In genomic region chr4:1520145-1520661, GRCh38 we compare ENCODE assay signal across 1 cellular context.
TF ChIP-seq lines count a peak whose summit lies in the region.

No MANE protein-coding gene starts in this region.

TF ChIP-seq in K562, 482 proteins besides CTCF, POLR2A, EP300 and RAD21 (continued from another document and continues in another):
- no peak for TF ChIP-seq ARID3B (CRISPR knock-in tag; IDR thresholded peaks at IDR 0.05; ENCODE audit: borderline replicate concordance)
- TF ChIP-seq ETV1 (tag; conservative IDR thresholded peaks at IDR 0.05; ENCODE audit: low read depth), result peak; percentile 53; the same call in 1 of the 2 replicates
- no peak for TF ChIP-seq ATF6 (CRISPR knock-in tag; IDR thresholded peaks at IDR 0.05)
- no peak for TF ChIP-seq NR1H2 (CRISPR knock-in tag; IDR thresholded peaks at IDR 0.05)
- peak; percentile 40; the same call in 1 of the 2 replicates for TF ChIP-seq SPI1 (IDR thresholded peaks at IDR 0.05; ENCODE audit: borderline replicate concordance, low read depth, low read length)
- TF ChIP-seq KDM2B (CRISPR knock-in tag; IDR thresholded peaks at IDR 0.05), result 0 out of 2 replicates have a peak, but pooled peaks have one; percentile 36
- TF ChIP-seq DMBX1 (CRISPR knock-in tag; IDR thresholded peaks at IDR 0.05; ENCODE audit: borderline replicate concordance), result no peak
- no peak for TF ChIP-seq CBX3 (IDR thresholded peaks at IDR 0.05; ENCODE audit: borderline replicate concordance in 1 of 2, low read length in 2 of 2)
- no peak for TF ChIP-seq ZNF224 (CRISPR knock-in tag; IDR thresholded peaks at IDR 0.05)
- no peak for TF ChIP-seq RNF2 (IDR thresholded peaks at IDR 0.05)
- TF ChIP-seq L3MBTL2 (IDR thresholded peaks at IDR 0.05), result 0 out of 2 replicates have a peak, but pooled peaks have one; percentile 27
- TF ChIP-seq RFX7 (CRISPR knock-in tag; IDR thresholded peaks at IDR 0.05), result no peak
- TF ChIP-seq ZFX (CRISPR knock-in tag; IDR thresholded peaks at IDR 0.05), result peak; percentile 33
- TF ChIP-seq SAFB2 (IDR thresholded peaks at IDR 0.05; ENCODE audit: borderline replicate concordance, low read depth, low read length, severe bottlenecking), result no peak
- TF ChIP-seq ZNF717 (CRISPR knock-in tag; IDR thresholded peaks at IDR 0.05), result no peak
- no peak for TF ChIP-seq BRD9 (IDR thresholded peaks at IDR 0.05; ENCODE audit: low read depth, partially characterized antibody)
- TF ChIP-seq ADNP (tag; IDR thresholded peaks at IDR 0.05), result no peak
- 0 out of 2 replicates have a peak, but pooled peaks have one; percentile 38 for TF ChIP-seq MTA3 (IDR thresholded peaks at IDR 0.05; ENCODE audit: borderline replicate concordance)
- no peak for TF ChIP-seq NFIX (CRISPR knock-in tag; IDR thresholded peaks at IDR 0.05; ENCODE audit: low read depth)
- no peak for TF ChIP-seq NFYB (IDR thresholded peaks at IDR 0.05; ENCODE audit: extremely low read depth, insufficient read length)
- no peak for TF ChIP-seq LCOR (CRISPR knock-in tag; IDR thresholded peaks at IDR 0.05)
- TF ChIP-seq ZNF316 (IDR thresholded peaks at IDR 0.05), result no peak
- no peak for TF ChIP-seq ZNF347 (CRISPR knock-in tag; IDR thresholded peaks at IDR 0.05; ENCODE audit: low read depth)
- TF ChIP-seq KDM1A (IDR thresholded peaks at IDR 0.05), result peak in 1 of 2 experiments; percentile 57; a peak in 1 of 4 replicates
- TF ChIP-seq HIVEP1 (CRISPR knock-in tag; IDR thresholded peaks at IDR 0.05), result no peak
- TF ChIP-seq STAT5A (IDR thresholded peaks at IDR 0.05; ENCODE audit: borderline replicate concordance, low read length), result no peak
- TF ChIP-seq CLOCK (CRISPR knock-in tag; IDR thresholded peaks at IDR 0.05; ENCODE audit: borderline replicate concordance), result no peak
- TF ChIP-seq GABPA (tag; conservative IDR thresholded peaks at IDR 0.05; ENCODE audit: low read depth), result peak; percentile 22; the same call in 1 of the 2 replicates
- no peak for TF ChIP-seq ZBTB26 (CRISPR knock-in tag; IDR thresholded peaks at IDR 0.05)
- no peak for TF ChIP-seq HMG20A (CRISPR knock-in tag; conservative IDR thresholded peaks at IDR 0.05)
- TF ChIP-seq SMARCE1 (IDR thresholded peaks at IDR 0.05), result no peak
- TF ChIP-seq ZNF311 (CRISPR knock-in tag; IDR thresholded peaks at IDR 0.05), result no peak
- TF ChIP-seq DPF2 (IDR thresholded peaks at IDR 0.05), result no peak
- no peak for TF ChIP-seq ZFP30 (CRISPR knock-in tag; IDR thresholded peaks at IDR 0.05; ENCODE audit: borderline replicate concordance)
- TF ChIP-seq AFF1 (IDR thresholded peaks at IDR 0.05; ENCODE audit: low read depth in 1 of 2, partially characterized antibody in 2 of 2), result no peak
- TF ChIP-seq PKNOX1 (IDR thresholded peaks at IDR 0.05), result no peak
- TF ChIP-seq ZNF395 (CRISPR knock-in tag; IDR thresholded peaks at IDR 0.05), result no peak
- TF ChIP-seq ZNF696 (CRISPR knock-in tag; conservative IDR thresholded peaks at IDR 0.05), result no peak
- TF ChIP-seq HDAC1 (IDR thresholded peaks at IDR 0.05), result peak in 1 of 2 experiments; percentile 32; a peak in 1 of 4 replicates
- TF ChIP-seq CTCFL (IDR thresholded peaks at IDR 0.05; ENCODE audit: borderline replicate concordance, insufficient read depth, low read depth, low read length, poor library complexity, severe bottlenecking), result no peak
- peak; percentile 49; the same call in 1 of the 2 replicates for TF ChIP-seq PHF8 (IDR thresholded peaks at IDR 0.05; ENCODE audit: borderline replicate concordance, low read length)
- no peak for TF ChIP-seq ZNF668 (CRISPR knock-in tag; IDR thresholded peaks at IDR 0.05)
- TF ChIP-seq ZNF830 (CRISPR knock-in tag; IDR thresholded peaks at IDR 0.05), result no peak
- no peak for TF ChIP-seq KLF1 (tag; IDR thresholded peaks at IDR 0.05)
